In genomic region chr14:100552524-100553125, GRCh38 we compare ENCODE assay signal across 14 cellular contexts. TPM values are rescaled to one million over a fixed set of nuclear protein-coding genes. Genes with fewer than 3 reads are reported as not detected.
"Had no signal": no experiment of that assay in that cellular context is flagged by ENCODE, and none has a peak within 500 bp of the region (broad histone marks: within the 10 kb centered on the region; RNA-seq: fewer than 3 reads in every experiment).

No MANE protein-coding gene starts in this region.

- DNase-seq: activated CD4-positive, alpha-beta T cell treated with anti-CD3 and anti-CD28 coated beads for 48 hours; activated CD8-positive, alpha-beta T cell treated with anti-CD3 and anti-CD28 coated beads for 36 hours; activated effector memory CD4-positive, alpha-beta T cell treated with Interleukin-2 at 50 U/mL for 16 hours; activated naive CD4-positive, alpha-beta T cell treated with anti-CD3 and anti-CD28 coated beads, Interleukin-2, amount 50 U/mL, for 16 hours; activated T-cell treated with anti-CD3 and anti-CD28 coated beads, Interleukin-2, amount 50 U/mL, for 4 hours; dorsolateral prefrontal cortex; heart right ventricle; left cardiac atrium; lower lobe of right lung; midbrain; psoas muscle; right lobe of liver; thyroid gland had no signal

RNA-seq across cellular contexts. Expression of gene BEGAIN, which starts 34.6 kb away (rescaled TPM):
- total RNA-seq: myocyte had no signal
